ENCODE assay signal across 28 cellular contexts in genomic region chr2:108370080-108370479, GRCh38. TPM values are rescaled to one million over a fixed set of nuclear protein-coding genes. Genes with fewer than 3 reads are reported as not detected.
A peak's percentile ranks its signal among the peaks of the same experiment; 100 is the strongest.
DNase-seq lines count a peak whose midpoint lies in the region; ATAC-seq and TF ChIP-seq lines count a peak whose summit lies in the region.
"Had no signal": no experiment of that assay in that cellular context is flagged by ENCODE, and none has a peak within 500 bp of the region (broad histone marks: within the 10 kb centered on the region; RNA-seq: fewer than 3 reads in every experiment).

No MANE protein-coding gene starts in this region.

- RAD21 ChIA-PET in HCT116 (lab: Charles Lee; ENCODE audit: low non-redundant PET in 1 of 2, low total read pairs in 2 of 2, uncharacterized antibody in 2 of 2, unreplicated experiment in 2 of 2), result no interaction called here

- no peaks in the 10 kb centered on the region for H4K20me1 ChIP-seq in HCT116 (ENCODE audit: insufficient read depth)

- no peaks in the 10 kb centered on the region for H3K79me2 ChIP-seq in HCT116 (ENCODE audit: insufficient read depth, low read length)

- CTCF ChIA-PET in HCT116 (lab: Charles Lee), result interaction anchor here (1.0 kb wide), 1 partner anchor 9 kb away, joined by 3 read pairs; no protein-coding TSS in a partner anchor

- POLR2A ChIA-PET in HCT116 (lab: Charles Lee), result no interaction called here

- H3K4me3 Mint-ChIP-seq in stimulated activated naive B cell treated with anti-CD40 and anti-IgM and Interleukin-4, amounts not matched to agents 10 μg/mL and 1 μg/mL and 100 μg/mL, for 72 hours, result no peak overlapping the region
- H3K4me3 Mint-ChIP-seq: activated naive CD8-positive, alpha-beta T cell; CD4-positive, alpha-beta memory T cell; H9; naive B cell; T-helper 2 cell treated with Interferon-gamma antibody and Interleukin-4, amounts not matched to agents 5 μg/mL and 100 μg/mL, for 36 hours had no signal

- no peaks in the 10 kb centered on the region for H3K36me3 Mint-ChIP-seq in stimulated activated naive B cell treated with anti-CD40 and anti-IgM and Interleukin-4, amounts not matched to agents 10 μg/mL and 1 μg/mL and 100 μg/mL, for 72 hours
- H3K36me3 Mint-ChIP-seq: activated naive CD8-positive, alpha-beta T cell; CD4-positive, alpha-beta memory T cell; naive B cell had no signal

- no peaks in the 10 kb centered on the region for H3K27me3 ChIP-seq in HCT116 (ENCODE audit: insufficient read depth, low read length)
- no peaks in the 10 kb centered on the region for H3K27me3 ChIP-seq in adipocyte (replicated peaks; ENCODE audit: control insufficient read depth, insufficient read depth, low read length)
- H3K27me3 ChIP-seq: heart right ventricle, upper lobe of left lung had no signal

- H3K27ac Mint-ChIP-seq in stimulated activated naive B cell treated with anti-CD40 and anti-IgM and Interleukin-4, amounts not matched to agents 10 μg/mL and 1 μg/mL and 100 μg/mL, for 72 hours, result no peak overlapping the region
- H3K27ac Mint-ChIP-seq: activated naive CD8-positive, alpha-beta T cell; CD4-positive, alpha-beta memory T cell; H9; naive B cell; T-helper 2 cell treated with Interferon-gamma antibody and Interleukin-4, amounts not matched to agents 5 μg/mL and 100 μg/mL, for 36 hours had no signal

- DNase-seq in NCI-H146 (lab: John Stamatoyannopoulos, UW) (peak; percentile 26), NCI-H146 treated with DMSO at 0.1 percent for 48 hours (lab: John Stamatoyannopoulos, UW; ENCODE audit: unreplicated experiment) (no peak), HCT116 (ENCODE audit: low read depth, low spot score) (no peak), adipocyte (ENCODE audit: low read depth) (peak; percentile 7), kidney tubule cell (ENCODE audit: low spot score) (peak; percentile 22), NCI-H82 (lab: John Stamatoyannopoulos, UW) (no peak)
- DNase-seq in stimulated activated naive B cell treated with anti-CD40 and anti-IgM and Interleukin-4, amounts not matched to agents 10 μg/mL and 1 μg/mL and 100 μg/mL, for 72 hours, result no peak
- no peak for DNase-seq in stimulated activated CD4-positive, alpha-beta T cell treated with anti-CD3 and anti-CD28 coated beads, Interleukin-4, amount 100 ng/mL, for 24 hours
- DNase-seq: AML-193; CD4-positive, alpha-beta memory T cell; H9; heart right ventricle; mesendoderm; naive B cell; NCI-H1436; NCI-H2171; NCI-H524; nucleus accumbens; psoas muscle; substantia nigra; upper lobe of left lung; WERI-Rb-1 had no signal

- TF ChIP-seq RAD21 in HCT116 (IDR thresholded peaks at IDR 0.05; ENCODE audit: low read depth), result no peak

- H3K4me3 ChIP-seq in HCT116 (replicated peaks in 1 of 2; ENCODE audit: low read depth in 1 of 2, low read length in 2 of 2) (no peak overlapping the region), adipocyte (ENCODE audit: low read length) (no peak overlapping the region)
- H3K4me3 ChIP-seq: heart right ventricle, K562, psoas muscle, upper lobe of left lung had no signal

- no peaks in the 10 kb centered on the region for H3K4me1 Mint-ChIP-seq in stimulated activated naive B cell treated with anti-CD40 and anti-IgM and Interleukin-4, amounts not matched to agents 10 μg/mL and 1 μg/mL and 100 μg/mL, for 72 hours
- H3K4me1 Mint-ChIP-seq: CD4-positive, alpha-beta memory T cell; naive B cell had no signal

- no peak for TF ChIP-seq CTCF in HCT116 (IDR thresholded peaks at IDR 0.05 in 2 of 3, conservative IDR thresholded peaks at IDR 0.05 in 1 of 3; ENCODE audit: borderline replicate concordance in 1 of 3, insufficient read depth in 1 of 3, low read depth in 2 of 3, low read length in 2 of 3)

- peak overlapping the region; percentile 6; the same call in 1 of the 2 replicates for H3K4me2 ChIP-seq in HCT116 (ENCODE audit: low read length)

- H3K36me3 ChIP-seq in HCT116 (ENCODE audit: control insufficient read depth in 1 of 2, insufficient read depth in 2 of 2, low read length in 2 of 2) (no peaks in the 10 kb centered on the region), adipocyte (ENCODE audit: control insufficient read depth, insufficient read depth, low read length, severe bottlenecking) (no peaks in the 10 kb centered on the region)
- H3K36me3 ChIP-seq: heart right ventricle, upper lobe of left lung, WERI-Rb-1 had no signal

- peaks cover 0 to 12% of the 10 kb centered on the region in 2 donors for H3K27me3 Mint-ChIP-seq in stimulated activated naive B cell treated with anti-CD40 and anti-IgM and Interleukin-4, amounts not matched to agents 10 μg/mL and 1 μg/mL and 100 μg/mL, for 72 hours
- H3K27me3 Mint-ChIP-seq: naive B cell had no signal

- intact Hi-C loops in HCT116 (cut with micrococcal nuclease), result no loop called here

- no peak overlapping the region for H2AFZ ChIP-seq in HCT116 (ENCODE audit: low read depth, low read length, poor library complexity, severe bottlenecking)

- no peaks in the 10 kb centered on the region for H3K9me3 ChIP-seq in HCT116 (ENCODE audit: control insufficient read depth in 1 of 2, insufficient read depth in 1 of 2, low read depth in 1 of 2, low read length in 2 of 2)
- peaks cover 7% of the 10 kb centered on the region for H3K9me3 ChIP-seq in adipocyte (ENCODE audit: control insufficient read depth, low read length)
- H3K9me3 ChIP-seq: upper lobe of left lung had no signal

- TF ChIP-seq POLR2A in HCT116 (IDR thresholded peaks at IDR 0.05; ENCODE audit: borderline replicate concordance, extremely low read depth, insufficient read depth, insufficient read length), result no peak

- no TSS peak for BruUV-seq in HCT116 (replicated peaks; lab: Mats Ljungman, UMichigan)

- H3K4me1 ChIP-seq in HCT116 (ENCODE audit: control insufficient read depth in 1 of 2, insufficient read depth in 2 of 2, low read length in 2 of 2) (peaks cover 2 to 5% of the 10 kb centered on the region in 2 experiments; a peak in 3 of 4 replicates), adipocyte (ENCODE audit: control insufficient read depth, insufficient read depth, low read length) (no peaks in the 10 kb centered on the region)
- H3K4me1 ChIP-seq: heart right ventricle, psoas muscle, upper lobe of left lung had no signal

- no peak for ATAC-seq in HCT116
- ATAC-seq in stimulated activated naive B cell treated with anti-CD40 and anti-IgM and Interleukin-4, amounts not matched to agents 10 μg/mL and 1 μg/mL and 100 μg/mL, for 72 hours (replicated peaks), result no peak
- ATAC-seq: heart right ventricle, K562, left lobe of liver, psoas muscle had no signal

- H3K9me3 Mint-ChIP-seq in stimulated activated naive B cell treated with anti-CD40 and anti-IgM and Interleukin-4, amounts not matched to agents 10 μg/mL and 1 μg/mL and 100 μg/mL, for 72 hours, result no peaks in the 10 kb centered on the region
- H3K9me3 Mint-ChIP-seq: CD4-positive, alpha-beta memory T cell; naive B cell; T-helper 2 cell treated with Interferon-gamma antibody and Interleukin-4, amounts not matched to agents 5 μg/mL and 100 μg/mL, for 36 hours had no signal

- no peaks in the 10 kb centered on the region for H3K9me2 ChIP-seq in HCT116 (ENCODE audit: insufficient read depth)

- H3K27ac ChIP-seq in HCT116 (ENCODE audit: low read depth, low read length), result no peak overlapping the region
- H3K27ac ChIP-seq: heart right ventricle, psoas muscle, upper lobe of left lung, WERI-Rb-1 had no signal

- H3K9ac ChIP-seq in HCT116 (ENCODE audit: low read length) (no peak overlapping the region), adipocyte (ENCODE audit: low read length) (no peak overlapping the region)

TF ChIP-seq in HCT116, 20 proteins besides CTCF, POLR2A, EP300 and RAD21:
- TF ChIP-seq ZBTB33 (IDR thresholded peaks at IDR 0.05; ENCODE audit: extremely low read depth, insufficient replicate concordance, low read length) (no peak), SIN3A (IDR thresholded peaks at IDR 0.05; ENCODE audit: low read depth) (no peak), MAX (IDR thresholded peaks at IDR 0.05) (no peak), FOSL1 (IDR thresholded peaks at IDR 0.05; ENCODE audit: low read depth) (0 out of 2 replicates have a peak, but pooled peaks have one; percentile 22), JUND (IDR thresholded peaks at IDR 0.05) (no peak), EZH2 (IDR thresholded peaks at IDR 0.05) (no peak), SP1 (IDR thresholded peaks at IDR 0.05; ENCODE audit: low read depth) (no peak), ZNF274 (IDR thresholded peaks at IDR 0.05; ENCODE audit: low read depth, low read length) (no peak)
TF ChIP-seq in HCT116: peak in this region for 1.

RNA-seq across cellular contexts. Expression of gene SULT1C4, which starts 7.7 kb away (rescaled TPM):
- not detected for total RNA-seq in HCT116 (2021; ENCODE audit: unreplicated experiment)
- polyA plus RNA-seq in HCT116 (2012), result not detected in 2 replicates
- total RNA-seq: A172; CD4-positive, alpha-beta memory T cell; RPMI7951 had no signal
- polyA plus RNA-seq: CD4-positive, alpha-beta memory T cell had no signal

Comparison
In these comparisons a context has a peak if more than half of its experiments do, and no peak if none do; other contexts are left out.
1. DNase-seq: peak in NCI-H146 (single experiment), adipocyte (single experiment) and kidney tubule cell (single experiment); none in NCI-H146 treated with DMSO at 0.1 percent for 48 hours (single experiment), HCT116 (single experiment), stimulated activated naive B cell treated with anti-CD40 and anti-IgM and Interleukin-4, amounts not matched to agents 10 μg/mL and 1 μg/mL and 100 μg/mL, for 72 hours (single experiment), stimulated activated CD4-positive, alpha-beta T cell treated with anti-CD3 and anti-CD28 coated beads, Interleukin-4, amount 100 ng/mL, for 24 hours (single experiment) and NCI-H82 (single experiment).